16 cellular contexts compared by ENCODE assay signal in the genomic region with DNA sequence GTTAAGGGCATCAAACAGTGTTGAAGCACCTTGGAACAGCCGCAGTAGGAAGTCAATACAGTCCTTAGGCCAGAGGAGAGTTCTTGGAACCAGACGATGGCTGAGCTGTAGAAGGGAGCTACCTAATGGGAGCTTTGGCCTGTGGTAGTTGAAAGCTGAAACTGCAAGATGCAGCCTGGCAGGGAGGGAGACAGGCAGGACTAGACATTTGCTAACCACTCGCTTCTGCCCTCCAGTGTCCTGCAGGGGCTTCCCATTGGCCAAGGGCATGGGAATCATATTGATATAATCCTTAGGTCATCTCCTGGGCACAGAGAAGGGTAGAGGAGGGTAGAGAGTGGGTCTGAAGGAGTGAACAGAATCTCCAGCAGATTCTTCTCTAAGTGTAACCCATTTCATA.
"Had no signal": no experiment of that assay in that cellular context is flagged by ENCODE, and none has a peak within 500 bp of the region (broad histone marks: within the 10 kb centered on the region; RNA-seq: fewer than 3 reads in every experiment).

No MANE protein-coding gene starts in this region.

- DNase-seq: activated B cell treated with CpG ODN at 0.5 μM for 24 hours; activated CD4-positive, alpha-beta memory T cell treated with anti-CD3 and anti-CD28 coated beads, Interleukin-2, amount 10 ng/mL, durations not matched to agents 7 days and 5 days; activated CD4-positive, alpha-beta T cell treated with anti-CD3 and anti-CD28 coated beads for 48 hours; activated CD8-positive, alpha-beta memory T cell treated with anti-CD3 and anti-CD28 coated beads, Interleukin-2, amount 10 ng/mL, durations not matched to agents 7 days and 5 days; effector CD8-positive, alpha-beta T cell; left ventricle myocardium superior; naive thymus-derived CD4-positive, alpha-beta T cell; pancreas; sigmoid colon; stimulated activated CD4-positive, alpha-beta T cell treated with anti-CD3 and anti-CD28 coated beads, Interleukin-1b, Interleukin-23, amount 100 ng/mL, for 48 hours; stimulated activated CD8-positive, alpha-beta memory T cell treated with anti-CD3 and anti-CD28 coated beads, Interleukin-4, amount 100 ng/mL, for 48 hours; stimulated activated naive CD8-positive, alpha-beta T cell treated with anti-CD3 and anti-CD28 coated beads, Interleukin-15, Interleukin-2, amounts not matched to agents 100 U/mL and 50 U/mL, for 24 hours; substantia nigra; transverse colon; uterus had no signal

- H3K9me3 ChIP-seq: pancreas, sigmoid colon, transverse colon, uterus had no signal

- H3K4me1 ChIP-seq: sigmoid colon, transverse colon, uterus had no signal

- H3K27ac ChIP-seq: pancreas, sigmoid colon, transverse colon, uterus had no signal

- H3K27me3 ChIP-seq: pancreas, sigmoid colon, transverse colon, uterus had no signal

- H3K4me3 ChIP-seq: pancreas, sigmoid colon, transverse colon, uterus had no signal

- ATAC-seq: activated CD8-positive, alpha-beta memory T cell treated with anti-CD3 and anti-CD28 coated beads, Interleukin-2, amount 10 ng/mL, durations not matched to agents 7 days and 5 days; esophagus mucosa; left ventricle myocardium superior; naive thymus-derived CD4-positive, alpha-beta T cell; pancreas; stimulated activated naive CD8-positive, alpha-beta T cell treated with anti-CD3 and anti-CD28 coated beads, Interleukin-15, Interleukin-2, amounts not matched to agents 100 U/mL and 50 U/mL, for 24 hours had no signal

- H3K36me3 ChIP-seq: pancreas, sigmoid colon, transverse colon, uterus had no signal
